In genomic region chr16:1942810-1943726, GRCh38 we compare ENCODE assay signal across 8 cellular contexts. TPM values are rescaled to one million over a fixed set of nuclear protein-coding genes. Genes with fewer than 3 reads are reported as not detected.
DNase-seq lines count a peak whose midpoint lies in the region; TF ChIP-seq lines count a peak whose summit lies in the region.

Gene MSRB1 (minus strand): TSS chr16:1943199. CDS start chr16:1943156, 43 bp downstream.

- H3K27me3 ChIP-seq in H9 (ENCODE audit: insufficient read depth, low read length) (no peaks in the 10 kb centered on the region), MG63 (no peaks in the 10 kb centered on the region), neural cell (ENCODE audit: insufficient read depth, low read depth, low read length) (no peaks in the 10 kb centered on the region), stomach (no peaks in the 10 kb centered on the region)

- H3K4me1 Mint-ChIP-seq in H9: peaks cover 15 to 23% of the 10 kb centered on the region in 2 experiments

- DNase-seq in ELF-1 (ENCODE audit: low read depth, low spot score): peak; percentile 98
- peak; percentile 100 for DNase-seq in H9
- peak; percentile 99 for DNase-seq in MG63
- peak; percentile 96 for DNase-seq in SHP77 treated with DMSO at 0.1 percent for 48 hours (lab: John Stamatoyannopoulos, UW)
- DNase-seq in activated effector memory CD4-positive, alpha-beta T cell treated with anti-CD3 and anti-CD28 coated beads, Interleukin-2, amount 50 U/mL, for 16 hours: peak; percentile 100
- peak; percentile 98 for DNase-seq in fibroblast of pulmonary artery (ENCODE audit: low read depth)
- DNase-seq in stomach: peak; percentile 100

- H2AK5ac ChIP-seq in H9 (ENCODE audit: insufficient read length, low read length): no peak within 1 kb of the TSS

- H3K23ac ChIP-seq in H9 (ENCODE audit: insufficient read length, low read depth, low read length): no peak within 1 kb of the TSS

- no peak within 1 kb of the TSS for H4K8ac ChIP-seq in H9 (replicated peaks; ENCODE audit: insufficient read length, low read depth, low read length)

- intact Hi-C loops in stomach (cut with DNase I; ENCODE audit: low total_unique reads): no loop called here

- H3K4me2 ChIP-seq in H9 (ENCODE audit: insufficient read depth, insufficient read length, low read length) (peak within 1 kb of the TSS; percentile 70), neural cell (ENCODE audit: low read length) (peak within 1 kb of the TSS; percentile 72)

- H4K91ac ChIP-seq in H9 (ENCODE audit: insufficient read length, low read depth, low read length): no peak within 1 kb of the TSS

- H3T11ph ChIP-seq in H9 (ENCODE audit: low read length): no peak within 1 kb of the TSS

- peak within 1 kb of the TSS; percentile 81 for H3K18ac ChIP-seq in H9 (ENCODE audit: insufficient read length, low read depth, low read length)

- H3K36me3 ChIP-seq in MG63: peaks cover 30% of the 10 kb centered on the region
- H3K36me3 ChIP-seq in neural cell (ENCODE audit: insufficient read depth, low read length): no peaks in the 10 kb centered on the region
- H3K36me3 ChIP-seq in stomach: peaks cover 27 to 32% (median 32%) of the 10 kb centered on the region in 4 donors

- H3F3A ChIP-seq in neural cell (ENCODE audit: insufficient read depth, low read length, poor library complexity, severe bottlenecking): no peaks in the 10 kb centered on the region

- H3K4ac ChIP-seq in H9 (ENCODE audit: low read depth, low read length): no peak within 1 kb of the TSS; the same call in 1 of the 2 replicates

- H2BK15ac ChIP-seq in H9 (ENCODE audit: low read depth, low read length): no peak within 1 kb of the TSS

- peaks cover 8 to 19% (median 14%) of the 10 kb centered on the region in 3 experiments; a peak in 6 of 7 replicates for H3K36me3 Mint-ChIP-seq in H9 (ENCODE audit: insufficient read depth in 1 of 3, low read depth in 3 of 3)

- no peak within 1 kb of the TSS for H3K56ac ChIP-seq in H9 (ENCODE audit: insufficient read length, low read depth, low read length)

- H3K4me3 Mint-ChIP-seq in H9: peak within 1 kb of the TSS; percentile 88 to 93

- H3K9me3 Mint-ChIP-seq in H9: no peaks in the 10 kb centered on the region

- no peak within 1 kb of the TSS for H2BK120ac ChIP-seq in H9 (ENCODE audit: low read depth, low read length, poor library complexity, severe bottlenecking)

- H3K9ac ChIP-seq in H9 (ENCODE audit: extremely low read depth, insufficient read length, low read length) (peak within 1 kb of the TSS; percentile 50), neural cell (ENCODE audit: low read length) (peak within 1 kb of the TSS; percentile 76)

- TF ChIP-seq POLR2A in stomach (IDR thresholded peaks at IDR 0.05): peak in 2 of 4 donors; percentile 52 to 89

- H4K20me1 ChIP-seq in H9 (ENCODE audit: control insufficient read depth, insufficient read depth, insufficient read length): no peaks in the 10 kb centered on the region
- H4K20me1 ChIP-seq in neural cell (ENCODE audit: insufficient read depth): no peaks in the 10 kb centered on the region

- H3K4me3 ChIP-seq in MG63: peak within 1 kb of the TSS; percentile 86
- peak within 1 kb of the TSS; percentile 89 for H3K4me3 ChIP-seq in fibroblast of pulmonary artery (replicated peaks; ENCODE audit: low read depth, low read length)
- peak within 1 kb of the TSS; percentile 86 for H3K4me3 ChIP-seq in neural cell (ENCODE audit: low read length)
- H3K4me3 ChIP-seq in stomach: peak within 1 kb of the TSS; percentile 74 to 94 (median 86)

- TF ChIP-seq CTCF in H9 (conservative IDR thresholded peaks at IDR 0.05): peak; percentile 10; the same call in 1 of the 3 replicates
- TF ChIP-seq CTCF in fibroblast of pulmonary artery (IDR thresholded peaks at IDR 0.05; ENCODE audit: low read length, missing control alignments): no peak
- peak; percentile 28 for TF ChIP-seq CTCF in neural cell (IDR thresholded peaks at IDR 0.05; ENCODE audit: poor library complexity, severe bottlenecking)
- TF ChIP-seq CTCF in stomach (IDR thresholded peaks at IDR 0.05): no peak

- H3K27ac ChIP-seq in H9 (ENCODE audit: insufficient read length, low read depth, low read length) (no peak within 1 kb of the TSS), neural cell (ENCODE audit: low read length) (peak within 1 kb of the TSS; percentile 24), stomach (peak within 1 kb of the TSS; percentile 78 to 91 (median 88))

- H3K9me3 ChIP-seq in H9 (ENCODE audit: control insufficient read depth, low read depth, low read length) (no peaks in the 10 kb centered on the region), MG63 (no peaks in the 10 kb centered on the region), neural cell (ENCODE audit: low read length) (no peaks in the 10 kb centered on the region), stomach (no peaks in the 10 kb centered on the region)

- H3K23me2 ChIP-seq in H9 (ENCODE audit: insufficient read length, low read depth, low read length, poor library complexity, severe bottlenecking): peaks cover 7% of the 10 kb centered on the region

- no peak for TF ChIP-seq RAD21 in neural cell (conservative IDR thresholded peaks at IDR 0.05)

- H2BK12ac ChIP-seq in H9 (ENCODE audit: insufficient read length, low read depth, low read length): no peak within 1 kb of the TSS

- no peak within 1 kb of the TSS for H2BK5ac ChIP-seq in H9 (ENCODE audit: insufficient read length, low read length)

- H3K79me2 ChIP-seq in H9 (ENCODE audit: insufficient read depth, low read length) (no peaks in the 10 kb centered on the region), neural cell (replicated peaks; ENCODE audit: insufficient read depth, low read length) (no peaks in the 10 kb centered on the region)

- no peaks in the 10 kb centered on the region; the same call in 1 of the 2 replicates for H3K27me3 Mint-ChIP-seq in H9 (ENCODE audit: low read depth)

- no peak within 1 kb of the TSS for H2BK20ac ChIP-seq in H9 (ENCODE audit: low read depth, low read length, poor library complexity, severe bottlenecking)

- H2AFZ ChIP-seq in H9 (ENCODE audit: low read length): no peak within 1 kb of the TSS
- peak within 1 kb of the TSS; percentile 62 for H2AFZ ChIP-seq in neural cell (ENCODE audit: low read depth, low read length)

- peak within 1 kb of the TSS in 2 of 3 experiments; percentile 85 to 88; a peak in 1 of 7 replicates for H3K27ac Mint-ChIP-seq in H9

- no peak for TF ChIP-seq EP300 in neural cell (conservative IDR thresholded peaks at IDR 0.05; ENCODE audit: poor library complexity, severe bottlenecking)
- no peak for TF ChIP-seq EP300 in stomach (IDR thresholded peaks at IDR 0.05)

- no peaks in the 10 kb centered on the region for H3K79me1 ChIP-seq in H9 (ENCODE audit: insufficient read depth, low read depth, low read length, poor library complexity, severe bottlenecking)

- WGBS in H9 (ENCODE audit: extremely low coverage, insufficient read length, low lambda C conversion rate): no CpG with 5 or more reads among the region's 77 CpGs
- WGBS in stomach, 5 donors: 1 to 2% (median 1%) methylated on average over 30 to 77 of the region's 77 CpGs

- no peaks in the 10 kb centered on the region for H3K9me2 ChIP-seq in neural cell (ENCODE audit: insufficient read depth, low read length)

- peaks cover 4% of the 10 kb centered on the region; the same call in 1 of the 2 replicates for H3K4me1 ChIP-seq in H9 (ENCODE audit: insufficient read depth, low read length)
- H3K4me1 ChIP-seq in stomach: peaks cover 19 to 45% (median 29%) of the 10 kb centered on the region in 4 donors

- no peak within 1 kb of the TSS for H4K5ac ChIP-seq in H9 (ENCODE audit: insufficient read length, low read depth, low read length)

- H3K14ac ChIP-seq in H9 (ENCODE audit: insufficient read depth, low read length): peak within 1 kb of the TSS; percentile 42

TF ChIP-seq in neural cell, 6 proteins besides CTCF, POLR2A, EP300 and RAD21:
- TF ChIP-seq SMC3 (conservative IDR thresholded peaks at IDR 0.05; ENCODE audit: poor library complexity) (no peak), EZH2 (IDR thresholded peaks at IDR 0.05; ENCODE audit: borderline replicate concordance, insufficient read depth, low read length, poor library complexity, severe bottlenecking) (no peak), MXI1 (conservative IDR thresholded peaks at IDR 0.05; ENCODE audit: poor library complexity, severe bottlenecking) (peak; percentile 55), TAF1 (IDR thresholded peaks at IDR 0.05; ENCODE audit: low read depth) (peak; percentile 67), REST (IDR thresholded peaks at IDR 0.05; ENCODE audit: borderline replicate concordance) (no peak), POLR2AphosphoS5 (IDR thresholded peaks at IDR 0.05) (peak; percentile 80)
TF ChIP-seq in neural cell: peak in this region for 3.

RNA-seq across cellular contexts. Expression of gene MSRB1, which starts in this region (rescaled TPM):
- total RNA-seq in H9 (2021): 24.3 and 25.7 TPM in 2 replicates
- 99.5 and 116 TPM in 2 replicates for total RNA-seq in MG63 (2014; rRNA removed; shearing (Covaris generic); ENCODE audit: low replicate concordance)
- polyA plus RNA-seq in neural cell: 4.4 and 6.0 TPM in 2 replicates
- polyA minus RNA-seq in neural cell: 3.1 and 4.1 TPM in 2 replicates
- 10 to 100 TPM in 3 of 5 donors, 1 to 10 TPM in 1, not detected in 1; 6.2 to 61.1 (median 16.3) TPM for total RNA-seq in stomach
- polyA plus RNA-seq in stomach: 10 to 100 TPM; 31.2 to 68.5 (median 48.9) TPM

Comparison
In these comparisons a context has a peak if more than half of its experiments do, and no peak if none do; other contexts are left out.
1. CTCF ChIP-seq: peak in H9 (single experiment) and neural cell (single experiment); none in fibroblast of pulmonary artery (single experiment) and stomach (0 of 7).
2. Peak in every context shown above with its lines, with median percentiles within 50 percentile points of each other: DNase-seq and H3K4me3 ChIP-seq.